Comparison of ENCODE assay signal across 27 cellular contexts in the genomic region with DNA sequence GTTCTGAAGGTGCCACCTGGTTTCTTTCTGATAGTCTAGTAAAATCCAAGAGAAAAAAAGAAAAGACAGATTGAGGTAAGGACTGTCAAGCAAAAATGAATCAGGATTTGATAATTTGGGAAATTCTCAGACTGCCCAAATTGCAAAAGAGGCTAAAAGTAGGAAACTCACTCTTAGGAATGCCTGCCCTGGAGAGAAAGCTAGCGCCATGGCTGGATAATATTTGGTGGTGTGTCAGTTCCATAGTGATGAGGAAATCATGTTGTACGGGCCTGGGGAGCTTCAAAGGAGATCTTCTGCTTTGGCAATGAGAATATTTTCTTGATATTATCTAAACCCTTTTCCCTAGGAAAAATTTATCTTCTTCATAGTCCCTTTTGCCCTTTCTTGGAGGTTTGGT.
"Had no signal": no experiment of that assay in that cellular context is flagged by ENCODE, and none has a peak within 500 bp of the region (broad histone marks: within the 10 kb centered on the region; RNA-seq: fewer than 3 reads in every experiment).

No MANE protein-coding gene starts in this region.

- H3K4me3 Mint-ChIP-seq: stimulated activated effector memory CD8-positive, alpha-beta T cell treated with anti-CD3 and anti-CD28 coated beads, Interleukin-12 subunit alpha, Interleukin-12 subunit beta, amount 100 ng/mL, for 72 hours; stimulated activated memory B cell treated with anti-CD40 and anti-IgM and Interleukin-4, amounts not matched to agents 10 μg/mL and 1 μg/mL and 100 μg/mL, for 72 hours; stimulated activated naive B cell treated with anti-CD40 and anti-IgM and Interleukin-4, amounts not matched to agents 10 μg/mL and 1 μg/mL and 100 μg/mL, for 72 hours; stimulated activated naive CD8-positive, alpha-beta T cell treated with anti-CD3 and anti-CD28 coated beads, Interleukin-15, amount 100 ng/mL, for 72 hours; stimulated activated naive CD8-positive, alpha-beta T cell treated with anti-CD3 and anti-CD28 coated beads, Interleukin-15, Interleukin-2, amounts not matched to agents 100 ng/mL and 50 ng/mL, for 24 hours; type B pancreatic cell had no signal

- ATAC-seq: stimulated activated effector memory CD8-positive, alpha-beta T cell treated with anti-CD3 and anti-CD28 coated beads, Interleukin-12 subunit alpha, Interleukin-12 subunit beta, amount 100 ng/mL, for 72 hours; stimulated activated memory B cell treated with anti-CD40 and anti-IgM and Interleukin-4, amounts not matched to agents 10 μg/mL and 1 μg/mL and 100 μg/mL, for 72 hours; stimulated activated naive B cell treated with anti-CD40 and anti-IgM and Interleukin-4, amounts not matched to agents 10 μg/mL and 1 μg/mL and 100 μg/mL, for 72 hours; stimulated activated naive CD8-positive, alpha-beta T cell treated with anti-CD3 and anti-CD28 coated beads, Interleukin-15, amount 100 ng/mL, for 72 hours; stimulated activated naive CD8-positive, alpha-beta T cell treated with anti-CD3 and anti-CD28 coated beads, Interleukin-15, Interleukin-2, amounts not matched to agents 100 U/mL and 50 U/mL, for 24 hours; upper lobe of right lung had no signal

- H3K4me1 Mint-ChIP-seq: stimulated activated effector memory CD8-positive, alpha-beta T cell treated with anti-CD3 and anti-CD28 coated beads, Interleukin-12 subunit alpha, Interleukin-12 subunit beta, amount 100 ng/mL, for 72 hours; stimulated activated memory B cell treated with anti-CD40 and anti-IgM and Interleukin-4, amounts not matched to agents 10 μg/mL and 1 μg/mL and 100 μg/mL, for 72 hours; stimulated activated naive B cell treated with anti-CD40 and anti-IgM and Interleukin-4, amounts not matched to agents 10 μg/mL and 1 μg/mL and 100 μg/mL, for 72 hours; stimulated activated naive CD8-positive, alpha-beta T cell treated with anti-CD3 and anti-CD28 coated beads, Interleukin-15, amount 100 ng/mL, for 72 hours had no signal

- H3K36me3 ChIP-seq: stomach, suprapubic skin, thoracic aorta, thyroid gland, tibial artery, tibial nerve, transverse colon, upper lobe of right lung, uterus, vagina had no signal

- H3K27me3 ChIP-seq: stomach, suprapubic skin, testis, thyroid gland, tibial artery, tibial nerve, transverse colon, upper lobe of right lung, uterus, vagina had no signal

- H3K4me1 ChIP-seq: stomach, suprapubic skin, testis, thyroid gland, tibial artery, tibial nerve, transverse colon, upper lobe of right lung, uterus, vagina had no signal

- H3K27me3 Mint-ChIP-seq: stimulated activated memory B cell treated with anti-CD40 and anti-IgM and Interleukin-4, amounts not matched to agents 10 μg/mL and 1 μg/mL and 100 μg/mL, for 72 hours; stimulated activated naive B cell treated with anti-CD40 and anti-IgM and Interleukin-4, amounts not matched to agents 10 μg/mL and 1 μg/mL and 100 μg/mL, for 72 hours; stimulated activated naive CD8-positive, alpha-beta T cell treated with anti-CD3 and anti-CD28 coated beads, Interleukin-15, amount 100 ng/mL, for 72 hours; stimulated activated naive CD8-positive, alpha-beta T cell treated with anti-CD3 and anti-CD28 coated beads, Interleukin-15, Interleukin-2, amounts not matched to agents 100 ng/mL and 50 ng/mL, for 24 hours; type B pancreatic cell had no signal

- H3K4me3 ChIP-seq: stomach, suprapubic skin, testis, thoracic aorta, thyroid gland, tibial artery, tibial nerve, transverse colon, upper lobe of right lung, uterus, vagina had no signal

- H3K27ac ChIP-seq: stomach, suprapubic skin, testis, thoracic aorta, thyroid gland, tibial artery, tibial nerve, transverse colon, upper lobe of right lung, uterus, vagina had no signal

- H3K9me3 ChIP-seq: stomach, suprapubic skin, testis, thoracic aorta, thyroid gland, tibial artery, tibial nerve, transverse colon, upper lobe of right lung, uterus, vagina had no signal

- DNase-seq: stimulated activated CD4-positive, alpha-beta T cell treated with anti-CD3 and anti-CD28 coated beads, Interleukin-2, amount 100 ng/mL, for 24 hours; stimulated activated CD4-positive, alpha-beta T cell treated with anti-CD3 and anti-CD28 coated beads, Interleukin-2, amount 100 ng/mL, for 48 hours; stimulated activated CD4-positive, alpha-beta T cell treated with anti-CD3 and anti-CD28 coated beads, Interleukin-4, amount 100 ng/mL, for 1 hour; stimulated activated CD4-positive, alpha-beta T cell treated with anti-CD3 and anti-CD28 coated beads, Interleukin-4, amount 100 ng/mL, for 24 hours; stimulated activated CD4-positive, alpha-beta T cell treated with anti-CD3 and anti-CD28 coated beads, Interleukin-4, amount 100 ng/mL, for 4 hours; stimulated activated CD8-positive, alpha-beta memory T cell treated with anti-CD3 and anti-CD28 coated beads, Interleukin-4, amount 100 ng/mL, for 48 hours; stimulated activated naive B cell treated with anti-CD40 and anti-IgM and Interleukin-4, amounts not matched to agents 10 μg/mL and 1 μg/mL and 100 μg/mL, for 72 hours; stimulated activated naive CD4-positive, alpha-beta T cell; stimulated activated naive CD4-positive, alpha-beta T cell treated with Interleukin-2 at 50 U/mL for 16 hours; stimulated activated naive CD8-positive, alpha-beta T cell treated with anti-CD3 and anti-CD28 coated beads, Interleukin-15, amount 100 ng/mL, for 72 hours; stimulated activated naive CD8-positive, alpha-beta T cell treated with anti-CD3 and anti-CD28 coated beads, Interleukin-15, Interleukin-2, amounts not matched to agents 100 U/mL and 50 U/mL, for 24 hours; stomach; substantia nigra; testis; thyroid gland; tibial artery; transverse colon; upper lobe of right lung; uterus had no signal

- H3K36me3 Mint-ChIP-seq: stimulated activated effector memory CD8-positive, alpha-beta T cell treated with anti-CD3 and anti-CD28 coated beads, Interleukin-12 subunit alpha, Interleukin-12 subunit beta, amount 100 ng/mL, for 72 hours; stimulated activated memory B cell treated with anti-CD40 and anti-IgM and Interleukin-4, amounts not matched to agents 10 μg/mL and 1 μg/mL and 100 μg/mL, for 72 hours; stimulated activated naive B cell treated with anti-CD40 and anti-IgM and Interleukin-4, amounts not matched to agents 10 μg/mL and 1 μg/mL and 100 μg/mL, for 72 hours had no signal

- H3K27ac Mint-ChIP-seq: stimulated activated effector memory CD8-positive, alpha-beta T cell treated with anti-CD3 and anti-CD28 coated beads, Interleukin-12 subunit alpha, Interleukin-12 subunit beta, amount 100 ng/mL, for 72 hours; stimulated activated memory B cell treated with anti-CD40 and anti-IgM and Interleukin-4, amounts not matched to agents 10 μg/mL and 1 μg/mL and 100 μg/mL, for 72 hours; stimulated activated naive B cell treated with anti-CD40 and anti-IgM and Interleukin-4, amounts not matched to agents 10 μg/mL and 1 μg/mL and 100 μg/mL, for 72 hours; stimulated activated naive CD8-positive, alpha-beta T cell treated with anti-CD3 and anti-CD28 coated beads, Interleukin-15, amount 100 ng/mL, for 72 hours; stimulated activated naive CD8-positive, alpha-beta T cell treated with anti-CD3 and anti-CD28 coated beads, Interleukin-15, Interleukin-2, amounts not matched to agents 100 ng/mL and 50 ng/mL, for 24 hours; type B pancreatic cell had no signal
